ENCODE assay signal across 22 cellular contexts in the genomic region with DNA sequence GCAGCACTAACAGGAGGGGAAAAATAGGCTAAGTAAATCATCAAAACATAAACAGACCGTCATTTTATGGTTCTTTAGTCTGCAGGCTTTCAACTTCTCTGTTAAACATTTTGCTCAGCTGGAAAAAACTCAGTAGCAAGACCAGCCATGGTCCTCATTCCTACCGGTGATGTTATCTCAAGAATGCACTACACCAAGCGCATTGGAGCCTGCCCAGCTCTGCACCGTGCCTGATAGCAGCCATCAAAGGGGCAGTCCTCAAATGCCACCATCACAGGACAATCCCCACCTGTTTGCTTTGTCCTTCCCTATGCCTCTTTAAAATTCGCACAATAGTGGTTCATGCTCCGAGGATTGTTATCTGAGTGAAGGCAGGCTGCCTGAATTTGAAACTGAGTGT.
"Had no signal": no experiment of that assay in that cellular context is flagged by ENCODE, and none has a peak within 500 bp of the region (broad histone marks: within the 10 kb centered on the region; RNA-seq: fewer than 3 reads in every experiment).

No MANE protein-coding gene starts in this region.

- H3K36me3 Mint-ChIP-seq: memory B cell had no signal

- H3K27me3 Mint-ChIP-seq: dendritic cell treated with granulocyte-macrophage colony-stimulating factor and Interleukin-4, amounts not matched to agents 40 ng/mL and 50 ng/mL, for 4 days had no signal

- DNase-seq: cerebellar nuclear complex; esophagus squamous epithelium; foreskin fibroblast; glutamatergic neuron; kidney glomerular epithelial cell; lower lobe of right lung; midbrain; psoas muscle; retina; right lobe of liver; stimulated activated CD4-positive, alpha-beta T cell treated with anti-CD3 and anti-CD28 coated beads, Interleukin-2, amount 100 ng/mL, for 24 hours; stimulated activated CD4-positive, alpha-beta T cell treated with anti-CD3 and anti-CD28 coated beads, Interleukin-4, amount 100 ng/mL, for 4 hours; stimulated activated naive CD4-positive, alpha-beta T cell; stomach; substantia nigra; transverse colon had no signal

- H3K36me3 ChIP-seq: esophagus squamous epithelium, gastroesophageal sphincter, lower lobe of right lung, right lobe of liver, stomach, thoracic aorta, transverse colon had no signal

- H3K4me3 ChIP-seq: esophagus squamous epithelium, gastroesophageal sphincter, lower lobe of right lung, psoas muscle, right lobe of liver, stomach, thoracic aorta, transverse colon had no signal

- H3K4me1 Mint-ChIP-seq: memory B cell, nephron had no signal

- H3K4me3 Mint-ChIP-seq: dendritic cell treated with granulocyte-macrophage colony-stimulating factor and Interleukin-4, amounts not matched to agents 40 ng/mL and 50 ng/mL, for 4 days; memory B cell; nephron had no signal

- H3K4me1 ChIP-seq: esophagus squamous epithelium, gastroesophageal sphincter, lower lobe of right lung, psoas muscle, right lobe of liver, stomach, transverse colon had no signal

- H3K9me3 ChIP-seq: esophagus squamous epithelium, gastroesophageal sphincter, lower lobe of right lung, psoas muscle, right lobe of liver, thoracic aorta, transverse colon had no signal

- H3K27ac ChIP-seq: esophagus squamous epithelium, gastroesophageal sphincter, lower lobe of right lung, psoas muscle, right lobe of liver, stomach, thoracic aorta, transverse colon had no signal

- H3K27me3 ChIP-seq: esophagus squamous epithelium, gastroesophageal sphincter, right lobe of liver, stomach, transverse colon had no signal

- H3K27ac Mint-ChIP-seq: dendritic cell treated with granulocyte-macrophage colony-stimulating factor and Interleukin-4, amounts not matched to agents 40 ng/mL and 50 ng/mL, for 4 days; memory B cell; nephron had no signal

- ATAC-seq: gastroesophageal sphincter, left lobe of liver, lower lobe of right lung, psoas muscle, right lobe of liver had no signal
